In the genomic region with DNA sequence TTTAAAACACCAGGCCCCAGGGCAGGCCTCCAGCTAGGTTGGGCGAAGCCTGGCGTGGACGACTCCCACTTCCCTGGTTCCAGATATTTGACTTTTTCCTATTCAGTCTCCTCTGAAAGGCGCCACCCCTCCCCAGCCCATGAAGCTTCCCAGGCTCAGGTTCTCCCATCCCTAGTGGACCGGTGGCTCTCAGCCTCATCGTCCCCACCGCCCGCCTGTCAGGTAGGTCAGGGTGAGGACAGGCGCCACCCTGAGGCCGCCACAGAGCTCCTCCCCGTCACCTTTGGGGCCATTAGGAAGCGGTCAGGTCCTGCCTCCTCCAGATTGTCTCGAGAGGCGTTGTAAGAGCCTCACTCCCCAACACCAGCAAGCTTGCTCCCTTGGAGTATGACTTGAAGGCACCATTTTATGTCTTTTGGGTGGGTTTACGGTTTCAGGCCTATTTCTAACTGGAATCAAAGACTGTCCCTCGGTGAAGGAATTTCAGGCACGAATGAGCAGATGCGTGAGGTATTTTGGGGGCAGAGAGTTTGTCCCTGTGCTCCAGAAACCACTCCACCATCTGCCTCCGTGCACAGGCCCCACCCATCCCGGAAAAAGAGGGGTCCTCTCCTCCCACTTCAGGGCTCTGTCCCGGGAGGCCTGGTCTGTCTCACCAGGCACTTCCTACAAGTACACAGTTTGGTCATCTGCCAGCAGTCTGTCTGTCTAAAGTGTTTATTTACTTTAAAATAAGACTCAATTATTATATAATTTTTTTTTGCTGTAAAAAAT, we compare ENCODE assay signal across 1 cellular context.
A peak's percentile ranks its signal among the peaks of the same experiment; 100 is the strongest.
TF ChIP-seq lines count a peak whose summit lies in the region.

No MANE protein-coding gene starts in this region.

TF ChIP-seq in SK-N-SH, 30 proteins besides CTCF, POLR2A, EP300 and RAD21:
- TF ChIP-seq FOSL2 (IDR thresholded peaks at IDR 0.05; ENCODE audit: borderline replicate concordance, low read depth) (no peak), SIN3A (IDR thresholded peaks at IDR 0.05; ENCODE audit: borderline replicate concordance, low read depth, low read length) (no peak), NFIC (IDR thresholded peaks at IDR 0.05; ENCODE audit: borderline replicate concordance) (peak; percentile 16; the same call in 1 of the 2 replicates), MAX (IDR thresholded peaks at IDR 0.05; ENCODE audit: low read depth) (no peak), YY1 (IDR thresholded peaks at IDR 0.05; ENCODE audit: low read depth) (no peak), SMC3 (IDR thresholded peaks at IDR 0.05; ENCODE audit: low read depth, low read length) (no peak), RCOR1 (IDR thresholded peaks at IDR 0.05; ENCODE audit: low read length) (no peak), EZH2phosphoT487 (IDR thresholded peaks at IDR 0.05; ENCODE audit: borderline replicate concordance, low read depth) (no peak), TCF12 (IDR thresholded peaks at IDR 0.05) (peak; percentile 48), GATA2 (CRISPR knock-in tag; IDR thresholded peaks at IDR 0.05) (no peak), ELF1 (IDR thresholded peaks at IDR 0.05) (peak; percentile 36; the same call in 1 of the 2 replicates), TEAD4 (IDR thresholded peaks at IDR 0.05; ENCODE audit: borderline replicate concordance, insufficient read depth) (no peak), RFX5 (IDR thresholded peaks at IDR 0.05; ENCODE audit: low read length) (no peak), REST (IDR thresholded peaks at IDR 0.05; ENCODE audit: low read depth, low read length) (no peak), MXI1 (IDR thresholded peaks at IDR 0.05; ENCODE audit: low read depth, low read length) (no peak), JUND (IDR thresholded peaks at IDR 0.05) (no peak), GABPA (IDR thresholded peaks at IDR 0.05; ENCODE audit: low read depth) (no peak), RXRA (IDR thresholded peaks at IDR 0.05; ENCODE audit: borderline replicate concordance, low read depth) (no peak), POLR2AphosphoS5 (IDR thresholded peaks at IDR 0.05; ENCODE audit: low read depth, low read length) (no peak), FOXJ3 (CRISPR knock-in tag; IDR thresholded peaks at IDR 0.05) (no peak), CHD2 (IDR thresholded peaks at IDR 0.05; ENCODE audit: low read length, partially characterized antibody) (no peak), FOXM1 (IDR thresholded peaks at IDR 0.05; ENCODE audit: low read depth) (no peak), IRF3 (IDR thresholded peaks at IDR 0.05; ENCODE audit: low read depth, low read length) (no peak)
- TF ChIP-seq, protein P1, sequence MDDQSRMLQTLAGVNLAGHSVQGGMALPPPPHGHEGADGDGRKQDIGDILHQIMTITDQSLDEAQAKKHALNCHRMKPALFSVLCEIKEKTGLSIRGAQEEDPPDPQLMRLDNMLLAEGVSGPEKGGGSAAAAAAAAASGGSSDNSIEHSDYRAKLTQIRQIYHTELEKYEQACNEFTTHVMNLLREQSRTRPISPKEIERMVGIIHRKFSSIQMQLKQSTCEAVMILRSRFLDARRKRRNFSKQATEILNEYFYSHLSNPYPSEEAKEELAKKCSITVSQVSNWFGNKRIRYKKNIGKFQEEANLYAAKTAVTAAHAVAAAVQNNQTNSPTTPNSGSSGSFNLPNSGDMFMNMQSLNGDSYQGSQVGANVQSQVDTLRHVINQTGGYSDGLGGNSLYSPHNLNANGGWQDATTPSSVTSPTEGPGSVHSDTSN (IDR thresholded peaks at IDR 0.05), result 0 out of 2 replicates have a peak, but pooled peaks have one; percentile 35
- TF ChIP-seq, protein P2, sequence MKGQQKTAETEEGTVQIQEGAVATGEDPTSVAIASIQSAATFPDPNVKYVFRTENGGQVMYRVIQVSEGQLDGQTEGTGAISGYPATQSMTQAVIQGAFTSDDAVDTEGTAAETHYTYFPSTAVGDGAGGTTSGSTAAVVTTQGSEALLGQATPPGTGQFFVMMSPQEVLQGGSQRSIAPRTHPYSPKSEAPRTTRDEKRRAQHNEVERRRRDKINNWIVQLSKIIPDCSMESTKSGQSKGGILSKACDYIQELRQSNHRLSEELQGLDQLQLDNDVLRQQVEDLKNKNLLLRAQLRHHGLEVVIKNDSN (IDR thresholded peaks at IDR 0.05; ENCODE audit: borderline replicate concordance, low read depth), result no peak
- TF ChIP-seq, protein P3, sequence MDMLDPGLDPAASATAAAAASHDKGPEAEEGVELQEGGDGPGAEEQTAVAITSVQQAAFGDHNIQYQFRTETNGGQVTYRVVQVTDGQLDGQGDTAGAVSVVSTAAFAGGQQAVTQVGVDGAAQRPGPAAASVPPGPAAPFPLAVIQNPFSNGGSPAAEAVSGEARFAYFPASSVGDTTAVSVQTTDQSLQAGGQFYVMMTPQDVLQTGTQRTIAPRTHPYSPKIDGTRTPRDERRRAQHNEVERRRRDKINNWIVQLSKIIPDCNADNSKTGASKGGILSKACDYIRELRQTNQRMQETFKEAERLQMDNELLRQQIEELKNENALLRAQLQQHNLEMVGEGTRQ (IDR thresholded peaks at IDR 0.05; ENCODE audit: borderline replicate concordance, low read depth, low read length), result no peak
